Comparison of ENCODE assay signal across 12 cellular contexts in genomic region chr22:36321797-36322601, GRCh38.
A peak's percentile ranks its signal among the peaks of the same experiment; 100 is the strongest.
DNase-seq lines count a peak whose midpoint lies in the region; ATAC-seq and TF ChIP-seq lines count a peak whose summit lies in the region.
"Had no signal": no experiment of that assay in that cellular context is flagged by ENCODE, and none has a peak within 500 bp of the region (broad histone marks: within the 10 kb centered on the region; RNA-seq: fewer than 3 reads in every experiment).

No MANE protein-coding gene starts in this region.

- H3K4me3 ChIP-seq in left ventricle myocardium inferior (no peak overlapping the region), osteoblast (ENCODE audit: insufficient read depth, low read length) (no peak overlapping the region), MG63 (no peak overlapping the region)

- intact Hi-C loops in left ventricle myocardium inferior (cut with micrococcal nuclease), result loop anchor here (5.0 kb wide), 1 partner anchor 145 kb away; no protein-coding TSS in a partner anchor
- intact Hi-C loops in Right ventricle myocardium inferior (cut with DNase I), result loop anchor here (5.0 kb wide), 1 partner anchor 145 kb away; no protein-coding TSS in a partner anchor

- H3K36me3 ChIP-seq in left ventricle myocardium inferior (peaks cover 97% of the 10 kb centered on the region), osteoblast (ENCODE audit: insufficient read depth, low read length) (peaks cover 99% of the 10 kb centered on the region), MG63 (peaks cover 97% of the 10 kb centered on the region)

- peaks cover 97% of the 10 kb centered on the region for H3K79me2 ChIP-seq in osteoblast (ENCODE audit: insufficient read depth, low read length)

- H3K4me1 Mint-ChIP-seq in endothelial cell (ENCODE audit: unreplicated experiment), result peaks cover 10% of the 10 kb centered on the region
- peaks cover 7% of the 10 kb centered on the region for H3K4me1 Mint-ChIP-seq in T-helper 2 cell treated with Interferon-gamma antibody and Interleukin-4, amounts not matched to agents 5 μg/mL and 100 μg/mL, for 36 hours (ENCODE audit: low read depth)

- ATAC-seq in Right ventricle myocardium inferior, result no peak

- peak overlapping the region; percentile 100 for H3K27ac ChIP-seq in left ventricle myocardium inferior (replicated peaks)
- H3K27ac ChIP-seq in osteoblast (ENCODE audit: low read depth, low read length), result peak overlapping the region; percentile 99

- no peak overlapping the region for H3K4me2 ChIP-seq in osteoblast (ENCODE audit: insufficient read depth, low read length)

- TF ChIP-seq CTCF in left ventricle myocardium inferior (IDR thresholded peaks at IDR 0.05; ENCODE audit: borderline replicate concordance) (no peak), endothelial cell (IDR thresholded peaks at IDR 0.05; ENCODE audit: unreplicated experiment) (no peak), osteoblast (IDR thresholded peaks at IDR 0.05; ENCODE audit: extremely low read depth, low read depth, low read length) (no peak)

- H3K4me1 ChIP-seq in left ventricle myocardium inferior (peaks cover 75% of the 10 kb centered on the region), osteoblast (ENCODE audit: insufficient read depth, low read length) (peaks cover 36% of the 10 kb centered on the region)

- no peak overlapping the region for H2AFZ ChIP-seq in osteoblast (ENCODE audit: low read length)

- DNase-seq in left ventricle myocardium inferior (no peak), Right ventricle myocardium inferior (ENCODE audit: missing footprints) (no peak), endothelial cell (ENCODE audit: low spot score) (no peak), osteoblast (ENCODE audit: insufficient read length, low spot score, missing footprints) (peak; percentile 71), UCSD-AML1 (lab: John Stamatoyannopoulos, UW; ENCODE audit: unreplicated experiment) (no peak), MG63 (no peak), SIG-M5 treated with dmso at 0.1 percent for 504 hours (lab: John Stamatoyannopoulos, UW; ENCODE audit: unreplicated experiment) (no peak)
- no peak for DNase-seq in T-helper 2 cell treated with Interferon-gamma antibody and Interleukin-4, amounts not matched to agents 5 μg/mL and 100 μg/mL, for 36 hours (ENCODE audit: low spot score)
- DNase-seq: NCI-H1694; stimulated activated naive CD4-positive, alpha-beta T cell treated with Interleukin-2 at 50 U/mL for 16 hours; SW 1271 had no signal

- H3K9me3 ChIP-seq in left ventricle myocardium inferior (replicated peaks) (no peaks in the 10 kb centered on the region), osteoblast (ENCODE audit: low read depth, low read length) (no peaks in the 10 kb centered on the region), MG63 (no peaks in the 10 kb centered on the region)

- H3K27me3 ChIP-seq in left ventricle myocardium inferior (ENCODE audit: low read depth), result no peaks in the 10 kb centered on the region
- no peaks in the 10 kb centered on the region for H3K27me3 ChIP-seq in osteoblast (ENCODE audit: insufficient read depth, low read length)
- no peaks in the 10 kb centered on the region for H3K27me3 ChIP-seq in MG63

- peaks cover 23% of the 10 kb centered on the region for H3K27me3 Mint-ChIP-seq in endothelial cell (ENCODE audit: unreplicated experiment)
- no peaks in the 10 kb centered on the region for H3K27me3 Mint-ChIP-seq in T-helper 2 cell treated with Interferon-gamma antibody and Interleukin-4, amounts not matched to agents 5 μg/mL and 100 μg/mL, for 36 hours (ENCODE audit: low read depth)
- H3K27me3 Mint-ChIP-seq: IgD-negative memory B cell had no signal

- peaks cover 68% of the 10 kb centered on the region for H3K36me3 Mint-ChIP-seq in endothelial cell (ENCODE audit: low read depth, unreplicated experiment)
- H3K36me3 Mint-ChIP-seq in T-helper 2 cell treated with Interferon-gamma antibody and Interleukin-4, amounts not matched to agents 5 μg/mL and 100 μg/mL, for 36 hours (ENCODE audit: low read depth), result peaks cover 73% of the 10 kb centered on the region

- H3K9me3 Mint-ChIP-seq in endothelial cell (ENCODE audit: unreplicated experiment), result no peaks in the 10 kb centered on the region
- H3K9me3 Mint-ChIP-seq in T-helper 2 cell treated with Interferon-gamma antibody and Interleukin-4, amounts not matched to agents 5 μg/mL and 100 μg/mL, for 36 hours, result no peaks in the 10 kb centered on the region
- H3K9me3 Mint-ChIP-seq: IgD-negative memory B cell had no signal

- peaks cover 31% of the 10 kb centered on the region for H4K20me1 ChIP-seq in osteoblast (ENCODE audit: insufficient read depth, low read length)

- peak overlapping the region; percentile 35 for H3K4me3 Mint-ChIP-seq in endothelial cell (ENCODE audit: unreplicated experiment)
- no peak overlapping the region for H3K4me3 Mint-ChIP-seq in T-helper 2 cell treated with Interferon-gamma antibody and Interleukin-4, amounts not matched to agents 5 μg/mL and 100 μg/mL, for 36 hours

- H3K27ac Mint-ChIP-seq in endothelial cell (ENCODE audit: unreplicated experiment), result peak overlapping the region; percentile 57
- no peak overlapping the region for H3K27ac Mint-ChIP-seq in T-helper 2 cell treated with Interferon-gamma antibody and Interleukin-4, amounts not matched to agents 5 μg/mL and 100 μg/mL, for 36 hours
